ENCODE assay signal across 21 cellular contexts in genomic region chr11:70594031-70594430, GRCh38.
"Had no signal": no experiment of that assay in that cellular context is flagged by ENCODE, and none has a peak within 500 bp of the region (broad histone marks: within the 10 kb centered on the region; RNA-seq: fewer than 3 reads in every experiment).

No MANE protein-coding gene starts in this region.

- H3K27me3 ChIP-seq: gastrocnemius medialis, hepatocyte, left lung, neural progenitor cell, right atrium auricular region, stomach, thyroid gland had no signal

- H3K9ac ChIP-seq: neural progenitor cell had no signal

- DNase-seq: cortex of kidney; effector memory CD8-positive, alpha-beta T cell; gastrocnemius medialis; head of caudate nucleus; left cardiac atrium; mesenchymal stem cell; naive thymus-derived CD4-positive, alpha-beta T cell; nucleus accumbens; stimulated activated CD4-positive, alpha-beta T cell treated with anti-CD3 and anti-CD28 coated beads, Interleukin-2, amount 100 ng/mL, for 24 hours; stimulated activated CD4-positive, alpha-beta T cell treated with anti-CD3 and anti-CD28 coated beads, Interleukin-4, amount 100 ng/mL, for 24 hours; stimulated activated naive CD4-positive, alpha-beta T cell treated with Interleukin-2 at 50 U/mL for 16 hours; stomach; thyroid gland had no signal

- H3K9me3 ChIP-seq: gastrocnemius medialis, left lung, mucosa of descending colon, prostate gland, right atrium auricular region, stomach, thyroid gland had no signal

- H3K27ac ChIP-seq: gastrocnemius medialis, hepatocyte, left lung, neural progenitor cell, prostate gland, right atrium auricular region, stomach, thyroid gland had no signal

- H3K79me2 ChIP-seq: hepatocyte had no signal

- H3K4me3 ChIP-seq: gastrocnemius medialis, hepatocyte, left lung, mucosa of descending colon, neural progenitor cell, prostate gland, right atrium auricular region, stomach, thyroid gland had no signal

- H3K36me3 ChIP-seq: gastrocnemius medialis, left lung, neural progenitor cell, prostate gland, right atrium auricular region, stomach, thyroid gland had no signal

- H3K4me2 ChIP-seq: hepatocyte, neural progenitor cell had no signal

- H2AFZ ChIP-seq: hepatocyte, neural progenitor cell had no signal

- ATAC-seq: effector memory CD8-positive, alpha-beta T cell; gastrocnemius medialis; left cardiac atrium; mucosa of descending colon; naive thymus-derived CD4-positive, alpha-beta T cell; sciatic nerve; stimulated activated effector memory CD8-positive, alpha-beta T cell treated with anti-CD3 and anti-CD28 coated beads, Interleukin-12 subunit alpha, Interleukin-12 subunit beta, amount 100 ng/mL, for 72 hours had no signal

- H3K4me1 ChIP-seq: left lung, prostate gland, right atrium auricular region, thyroid gland had no signal
